In genomic region chr3:95437409-95437808, GRCh38 we compare ENCODE assay signal across 8 cellular contexts.
"Had no signal": no experiment of that assay in that cellular context is flagged by ENCODE, and none has a peak within 500 bp of the region (broad histone marks: within the 10 kb centered on the region; RNA-seq: fewer than 3 reads in every experiment).

No MANE protein-coding gene starts in this region.

- H3K9me3 ChIP-seq: HAP-1 had no signal

- H3K4me3 ChIP-seq: GM23248, HAP-1 had no signal

- H2AFZ ChIP-seq: GM23248 had no signal

- H3K4me1 ChIP-seq: HAP-1 had no signal

- ATAC-seq: HCT116 had no signal

- H3K9ac ChIP-seq: GM23248 had no signal

- DNase-seq: GM23248, GOT3, H7, HFFc6, KG1 had no signal

- H3K36me3 ChIP-seq: HAP-1 had no signal

- H3K27ac ChIP-seq: GM23248, HL-60 had no signal
